Comparison of ENCODE assay signal across 14 cellular contexts in genomic region chr12:125070117-125070516, GRCh38. TPM values are rescaled to one million over a fixed set of nuclear protein-coding genes. Genes with fewer than 3 reads are reported as not detected.
DNase-seq lines count a peak whose midpoint lies in the region; ATAC-seq and TF ChIP-seq lines count a peak whose summit lies in the region.
"Had no signal": no experiment of that assay in that cellular context is flagged by ENCODE, and none has a peak within 500 bp of the region (broad histone marks: within the 10 kb centered on the region; RNA-seq: fewer than 3 reads in every experiment).

No MANE protein-coding gene starts in this region.

- no peak overlapping the region for H3K27ac ChIP-seq in endodermal cell (ENCODE audit: low read depth, low read length)
- H3K27ac ChIP-seq in osteoblast (ENCODE audit: low read depth, low read length): no peak overlapping the region
- no peak overlapping the region for H3K27ac ChIP-seq in CD8-positive, alpha-beta memory T cell (ENCODE audit: low read depth, low read length)
- H3K27ac ChIP-seq: foreskin keratinocyte, PC-9, spleen had no signal

- peaks cover 17% of the 10 kb centered on the region for H4K20me1 ChIP-seq in osteoblast (ENCODE audit: insufficient read depth, low read length)

- no peaks in the 10 kb centered on the region for H3K9me3 ChIP-seq in endodermal cell (ENCODE audit: control insufficient read depth, low read length)
- H3K9me3 ChIP-seq in osteoblast (ENCODE audit: low read depth, low read length): no peaks in the 10 kb centered on the region
- no peaks in the 10 kb centered on the region for H3K9me3 ChIP-seq in CD8-positive, alpha-beta memory T cell (ENCODE audit: low read length)
- H3K9me3 ChIP-seq: spleen had no signal

- peak; percentile 54 for DNase-seq in H7
- DNase-seq in NCI-H2227 treated with DMSO at 0.1 percent for 48 hours (lab: John Stamatoyannopoulos, UW): peak; percentile 32
- DNase-seq in endodermal cell: peak; percentile 48
- DNase-seq in osteoblast (ENCODE audit: insufficient read length, low spot score, missing footprints): peak; percentile 36
- DNase-seq in CD8-positive, alpha-beta memory T cell: no peak
- no peak for DNase-seq in omental fat pad (ENCODE audit: low spot score)
- DNase-seq: activated gamma-delta T cell; effector CD4-positive, alpha-beta T cell; foreskin keratinocyte; mammary epithelial cell; PC-9; stimulated activated naive CD8-positive, alpha-beta T cell treated with anti-CD3 and anti-CD28 coated beads, Interleukin-15, amount 100 ng/mL, for 72 hours had no signal

- H3K79me2 ChIP-seq in osteoblast (ENCODE audit: insufficient read depth, low read length): peaks cover 35% of the 10 kb centered on the region

- H3K4me3 Mint-ChIP-seq in endodermal cell: no peak overlapping the region
- peak overlapping the region in 1 of 7 donors; percentile 56 for H3K4me3 Mint-ChIP-seq in CD8-positive, alpha-beta memory T cell
- H3K4me3 Mint-ChIP-seq: stimulated activated naive CD8-positive, alpha-beta T cell treated with anti-CD3 and anti-CD28 coated beads, Interleukin-15, amount 100 ng/mL, for 72 hours had no signal

- H3K4me3 ChIP-seq in H7 (ENCODE audit: insufficient read depth, low read depth, low read length): no peak overlapping the region
- no peak overlapping the region for H3K4me3 ChIP-seq in endodermal cell (ENCODE audit: low read length)
- H3K4me3 ChIP-seq in osteoblast (ENCODE audit: insufficient read depth, low read length): no peak overlapping the region
- H3K4me3 ChIP-seq in CD8-positive, alpha-beta memory T cell (ENCODE audit: low read length): no peak overlapping the region
- H3K4me3 ChIP-seq: PC-9, spleen had no signal

- H3K4me1 ChIP-seq in endodermal cell (ENCODE audit: control insufficient read depth, insufficient read depth, low read length): no peaks in the 10 kb centered on the region
- peaks cover 14% of the 10 kb centered on the region for H3K4me1 ChIP-seq in osteoblast (ENCODE audit: insufficient read depth, low read length)
- peaks cover 5% of the 10 kb centered on the region for H3K4me1 ChIP-seq in CD8-positive, alpha-beta memory T cell (ENCODE audit: insufficient read depth, low read length)
- H3K4me1 ChIP-seq: foreskin keratinocyte had no signal

- H3K9ac ChIP-seq in endodermal cell (ENCODE audit: extremely low read depth, low read length, poor library complexity, severe bottlenecking): no peak overlapping the region

- ATAC-seq in omental fat pad (ENCODE audit: low FRiP score) (no peak), GM21423 (IDR thresholded peaks at IDR 0.05; ENCODE audit: unreplicated experiment) (no peak)
- ATAC-seq: foreskin keratinocyte; stimulated activated naive CD8-positive, alpha-beta T cell treated with anti-CD3 and anti-CD28 coated beads, Interleukin-15, amount 100 ng/mL, for 72 hours had no signal

- H3K4me2 ChIP-seq in osteoblast (ENCODE audit: insufficient read depth, low read length): no peak overlapping the region
- H3K4me2 ChIP-seq: PC-9 had no signal

- H2AFZ ChIP-seq in osteoblast (ENCODE audit: low read length): no peak overlapping the region
- H2AFZ ChIP-seq: PC-9 had no signal

- no peaks in the 10 kb centered on the region for H3K27me3 Mint-ChIP-seq in endodermal cell (ENCODE audit: insufficient read depth)
- peaks cover 0 to 1% of the 10 kb centered on the region in 2 donors for H3K27me3 Mint-ChIP-seq in CD8-positive, alpha-beta memory T cell
- H3K27me3 Mint-ChIP-seq: stimulated activated naive CD8-positive, alpha-beta T cell treated with anti-CD3 and anti-CD28 coated beads, Interleukin-15, amount 100 ng/mL, for 72 hours had no signal

- no peak overlapping the region for H3K27ac Mint-ChIP-seq in endodermal cell
- H3K27ac Mint-ChIP-seq in CD8-positive, alpha-beta memory T cell: no peak overlapping the region
- H3K27ac Mint-ChIP-seq: stimulated activated naive CD8-positive, alpha-beta T cell treated with anti-CD3 and anti-CD28 coated beads, Interleukin-15, amount 100 ng/mL, for 72 hours had no signal

- 91 to 96% methylated on average over 6 of the region's 6 CpGs for WGBS in endodermal cell (ENCODE audit: insufficient coverage in 1 of 2, insufficient read length in 1 of 2), 2 experiments

- H3K36me3 ChIP-seq in H7 (replicated peaks; ENCODE audit: control insufficient read depth, insufficient read depth, low read length) (peaks cover 8% of the 10 kb centered on the region), endodermal cell (ENCODE audit: control insufficient read depth, insufficient read depth, low read length) (peaks cover 39% of the 10 kb centered on the region), osteoblast (ENCODE audit: insufficient read depth, low read length) (peaks cover 7% of the 10 kb centered on the region)
- no peaks in the 10 kb centered on the region for H3K36me3 ChIP-seq in CD8-positive, alpha-beta memory T cell (ENCODE audit: insufficient read depth, low read length)

- TF ChIP-seq CTCF in endodermal cell (conservative IDR thresholded peaks at IDR 0.05) (peak; percentile 22), osteoblast (IDR thresholded peaks at IDR 0.05; ENCODE audit: extremely low read depth, low read depth, low read length) (no peak), omental fat pad (IDR thresholded peaks at IDR 0.05) (no peak)

- POLR2A ChIA-PET in CD8-positive, alpha-beta memory T cell (lab: Charles Lee): no interaction called here

- H3K36me3 Mint-ChIP-seq in endodermal cell (ENCODE audit: low read depth): peaks cover 42% of the 10 kb centered on the region
- peaks cover 0 to 12% (median 11%) of the 10 kb centered on the region in 3 donors for H3K36me3 Mint-ChIP-seq in CD8-positive, alpha-beta memory T cell

- H3K4me1 Mint-ChIP-seq in endodermal cell: peaks cover 17% of the 10 kb centered on the region
- H3K4me1 Mint-ChIP-seq in CD8-positive, alpha-beta memory T cell: peaks cover 9 to 18% (median 12%) of the 10 kb centered on the region in 3 donors

- CTCF ChIA-PET in CD8-positive, alpha-beta memory T cell (lab: Charles Lee): interaction anchor here (1.1 kb wide), 1 partner anchor 130 kb away, joined by 4 read pairs; no protein-coding TSS in a partner anchor

- no peaks in the 10 kb centered on the region for H3K9me3 Mint-ChIP-seq in endodermal cell
- no peaks in the 10 kb centered on the region for H3K9me3 Mint-ChIP-seq in CD8-positive, alpha-beta memory T cell
- H3K9me3 Mint-ChIP-seq: stimulated activated naive CD8-positive, alpha-beta T cell treated with anti-CD3 and anti-CD28 coated beads, Interleukin-15, amount 100 ng/mL, for 72 hours had no signal

- H3K27me3 ChIP-seq in H7 (ENCODE audit: control insufficient read depth, insufficient read depth, low read length) (no peaks in the 10 kb centered on the region), endodermal cell (ENCODE audit: control insufficient read depth, insufficient read depth, low read length, poor library complexity, severe bottlenecking) (no peaks in the 10 kb centered on the region), osteoblast (ENCODE audit: insufficient read depth, low read length) (no peaks in the 10 kb centered on the region)
- H3K27me3 ChIP-seq in CD8-positive, alpha-beta memory T cell (ENCODE audit: insufficient read depth, low read length, poor library complexity, severe bottlenecking): no peaks in the 10 kb centered on the region
- H3K27me3 ChIP-seq: foreskin keratinocyte, spleen had no signal

RNA-seq across cellular contexts. Expression of gene AACS, which starts 4.9 kb away (rescaled TPM):
- 34.0 and 37.4 TPM in 2 replicates for total RNA-seq in H7 (2014; rRNA removed; shearing (Covaris generic))
- total RNA-seq in endodermal cell: 10 to 100 TPM; 55.4 to 71.9 TPM
- polyA plus RNA-seq in endodermal cell (2013, experiment 1 of 2): 27.8 TPM
- polyA plus RNA-seq in endodermal cell (2013, experiment 2 of 2): 25.3 TPM
- 24.5 and 26.4 TPM in 2 replicates for total RNA-seq in osteoblast
- 10 to 100 TPM; 16.1 to 16.7 TPM for total RNA-seq in CD8-positive, alpha-beta memory T cell
- polyA plus RNA-seq in CD8-positive, alpha-beta memory T cell: 11.8 TPM
- total RNA-seq in omental fat pad: 10 to 100 TPM; 20.3 to 55.5 (median 33.5) TPM

Comparison
In these comparisons a context has a peak if more than half of its experiments do, and no peak if none do; other contexts are left out.
1. DNase-seq: peak in H7 (single experiment), NCI-H2227 treated with DMSO at 0.1 percent for 48 hours (single experiment), endodermal cell (single experiment) and osteoblast (single experiment); none in CD8-positive, alpha-beta memory T cell (0 of 5) and omental fat pad (single experiment).